ENCODE assay signal across 7 cellular contexts in the genomic region with DNA sequence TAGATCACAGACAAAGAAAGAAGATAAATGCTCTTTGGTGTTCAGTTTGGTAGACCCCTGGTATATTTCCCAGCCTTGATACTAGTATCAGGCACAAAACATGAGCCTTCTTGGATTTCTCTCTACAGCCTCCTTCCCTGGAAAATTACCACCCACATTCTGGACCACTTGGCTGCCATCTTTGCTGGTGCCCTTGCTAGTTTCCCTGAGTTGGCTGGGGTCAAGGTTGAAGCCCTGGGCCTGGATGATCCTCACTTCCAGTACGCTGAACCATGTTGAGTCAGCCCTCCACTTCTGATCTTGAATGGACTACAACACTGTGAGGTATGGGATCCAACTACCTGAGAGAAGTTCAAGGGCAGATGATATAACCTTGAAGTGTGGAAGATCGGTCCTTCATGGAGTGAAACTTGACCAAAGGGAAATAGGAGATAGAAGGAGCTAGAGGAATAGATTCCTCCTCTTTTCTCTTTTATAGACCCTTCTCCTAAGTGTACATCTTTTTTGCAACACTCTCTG.
"Had no signal": no experiment of that assay in that cellular context is flagged by ENCODE, and none has a peak within 500 bp of the region (broad histone marks: within the 10 kb centered on the region; RNA-seq: fewer than 3 reads in every experiment).

No MANE protein-coding gene starts in this region.

- ATAC-seq: HepG2 had no signal

- H3K27ac ChIP-seq: HL-60, KMS-11 had no signal

- H3K4me2 ChIP-seq: KMS-11 had no signal

- DNase-seq: IMR-90, KBM-7, KG1 had no signal

- H3K9ac ChIP-seq: KMS-11 had no signal

- FAIRE-seq: HepG2, HTR-8/SVneo had no signal
